Comparison of ENCODE assay signal across 11 cellular contexts in the genomic region with DNA sequence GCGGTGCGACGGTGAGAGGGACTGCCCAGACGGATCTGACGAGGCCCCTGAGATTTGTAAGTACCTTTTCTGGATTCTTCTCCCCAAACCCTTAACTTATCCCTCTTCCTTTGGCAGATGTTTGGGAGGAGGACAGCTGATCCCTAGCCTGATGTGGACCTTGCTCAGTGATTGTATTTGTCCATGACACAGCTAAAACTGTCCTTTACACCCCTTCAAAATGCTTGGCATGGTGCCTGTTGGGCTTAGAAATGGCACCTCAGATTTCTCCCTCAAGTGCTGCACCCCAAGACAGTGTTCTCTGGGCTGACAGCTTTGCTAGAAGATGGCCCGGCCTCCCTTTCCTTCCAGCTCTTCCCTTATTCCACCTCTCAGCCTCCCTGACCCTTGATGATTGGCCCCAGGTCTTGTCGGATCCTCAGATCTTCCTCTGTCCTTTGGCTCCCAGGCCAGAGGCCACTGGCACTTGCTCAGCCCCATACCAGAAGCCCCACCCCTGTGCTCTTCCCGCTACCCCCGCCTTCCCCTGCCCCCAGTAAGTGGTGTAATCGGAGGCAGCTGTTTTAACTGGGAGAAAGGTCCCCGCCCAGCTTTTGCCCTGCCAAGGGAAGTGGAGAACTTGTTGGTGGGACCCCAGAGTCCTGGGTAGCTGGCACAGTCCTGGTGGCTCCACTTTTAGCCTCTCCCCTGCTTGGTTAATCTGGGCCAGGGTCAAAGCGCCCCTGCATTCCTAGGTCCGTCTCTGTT. TPM values are rescaled to one million over a fixed set of nuclear protein-coding genes. Genes with fewer than 3 reads are reported as not detected.
DNase-seq lines count a peak whose midpoint lies in the region; ATAC-seq and TF ChIP-seq lines count a peak whose summit lies in the region.
"Had no signal": no experiment of that assay in that cellular context is flagged by ENCODE, and none has a peak within 500 bp of the region (broad histone marks: within the 10 kb centered on the region; RNA-seq: fewer than 3 reads in every experiment).

No MANE protein-coding gene starts in this region.

- H3K27me3 ChIP-seq in Caco-2 (replicated peaks; ENCODE audit: control insufficient read depth, insufficient read depth, low read length) (no peaks in the 10 kb centered on the region), adipocyte (replicated peaks; ENCODE audit: control insufficient read depth, insufficient read depth, low read length) (no peaks in the 10 kb centered on the region), psoas muscle (ENCODE audit: insufficient read depth in 3 of 3, low read length in 2 of 3) (no peaks in the 10 kb centered on the region)

- no peaks in the 10 kb centered on the region for H3K9me3 Mint-ChIP-seq in Caco-2 (ENCODE audit: unreplicated experiment)
- H3K9me3 Mint-ChIP-seq: stimulated activated naive CD8-positive, alpha-beta T cell treated with anti-CD3 and anti-CD28 coated beads, Interleukin-15, Interleukin-2, amounts not matched to agents 100 ng/mL and 50 ng/mL, for 24 hours had no signal

- peak; percentile 58 to 63 for ATAC-seq in left cardiac atrium
- peak; percentile 50 to 70 (median 66) for ATAC-seq in psoas muscle

- H3K4me1 Mint-ChIP-seq in Caco-2 (ENCODE audit: low read depth, unreplicated experiment), result peaks cover 30% of the 10 kb centered on the region

- H3K4me1 ChIP-seq in Caco-2 (peaks cover 25% of the 10 kb centered on the region), adipocyte (ENCODE audit: control insufficient read depth, insufficient read depth, low read length) (peaks cover 96% of the 10 kb centered on the region), psoas muscle (no peaks in the 10 kb centered on the region)

- H3K9me3 ChIP-seq in Caco-2, result no peaks in the 10 kb centered on the region
- H3K9me3 ChIP-seq in adipocyte (ENCODE audit: control insufficient read depth, low read length), result no peaks in the 10 kb centered on the region
- no peaks in the 10 kb centered on the region for H3K9me3 ChIP-seq in psoas muscle

- no peak overlapping the region for H3K4me3 Mint-ChIP-seq in Caco-2 (ENCODE audit: unreplicated experiment)
- H3K4me3 Mint-ChIP-seq: stimulated activated naive CD8-positive, alpha-beta T cell treated with anti-CD3 and anti-CD28 coated beads, Interleukin-15, Interleukin-2, amounts not matched to agents 100 ng/mL and 50 ng/mL, for 24 hours had no signal

- intact Hi-C loops in Caco-2 (cut with micrococcal nuclease; ENCODE audit: unreplicated experiment), result no loop called here
- intact Hi-C loops in left cardiac atrium (cut with DNase I), result no loop called here
- intact Hi-C loops in psoas muscle (cut with DNase I), result no loop called here

- TF ChIP-seq CTCF in Caco-2 (IDR thresholded peaks at IDR 0.05; ENCODE audit: insufficient read depth in 1 of 2, low read depth in 1 of 2, low read length in 1 of 2, severe bottlenecking in 1 of 2, unreplicated experiment in 1 of 2) (no peak), psoas muscle (IDR thresholded peaks at IDR 0.05) (no peak)

- CTCF ChIA-PET in Caco-2 (lab: Charles Lee), result interaction anchor here (1.4 kb wide), 1 partner anchor 10 kb away, joined by 7 read pairs; a partner anchor contains a TSS

- peak overlapping the region; percentile 3 for H3K27ac Mint-ChIP-seq in Caco-2 (ENCODE audit: unreplicated experiment)
- H3K27ac Mint-ChIP-seq: stimulated activated naive CD8-positive, alpha-beta T cell treated with anti-CD3 and anti-CD28 coated beads, Interleukin-15, Interleukin-2, amounts not matched to agents 100 ng/mL and 50 ng/mL, for 24 hours had no signal

- H3K27me3 Mint-ChIP-seq in Caco-2 (ENCODE audit: insufficient read depth, unreplicated experiment), result no peaks in the 10 kb centered on the region
- H3K27me3 Mint-ChIP-seq: stimulated activated naive CD8-positive, alpha-beta T cell treated with anti-CD3 and anti-CD28 coated beads, Interleukin-15, Interleukin-2, amounts not matched to agents 100 ng/mL and 50 ng/mL, for 24 hours had no signal

- DNase-seq in Caco-2 (peak; percentile 37 to 77), adipocyte (ENCODE audit: low read depth) (peak; percentile 41), left cardiac atrium (peak; percentile 84), psoas muscle (peak; percentile 91 to 94), D341Med (ENCODE audit: low spot score) (no peak), cortex of kidney (lab: John Stamatoyannopoulos, UW) (no peak), inferior parietal cortex (ENCODE audit: extremely low spot score) (no peak)
- no peak for DNase-seq in stimulated activated CD4-positive, alpha-beta T cell treated with anti-CD3 and anti-CD28 coated beads, Interleukin-2, amount 100 ng/mL, for 24 hours
- DNase-seq: NCI-H1930 had no signal

- 53 to 59% (median 57%) methylated on average over 13 of the region's 13 CpGs for WGBS in psoas muscle, 3 donors

- BruUV-seq in Caco-2 (replicated peaks; lab: Mats Ljungman, UMichigan), result no TSS peak

- POLR2A ChIA-PET in Caco-2 (lab: Charles Lee), result no interaction called here

- H3K27ac ChIP-seq in psoas muscle, result peak overlapping the region; percentile 30

- H3K36me3 ChIP-seq in Caco-2 (ENCODE audit: control insufficient read depth, insufficient read depth, low read length) (peaks cover 8% of the 10 kb centered on the region), adipocyte (ENCODE audit: control insufficient read depth, insufficient read depth, low read length, severe bottlenecking) (peaks cover 58% of the 10 kb centered on the region), psoas muscle (ENCODE audit: insufficient read depth in 1 of 2, low read depth in 1 of 2) (peaks cover 0 to 10% of the 10 kb centered on the region in 2 donors)

- H3K36me3 Mint-ChIP-seq in Caco-2 (ENCODE audit: insufficient read depth, unreplicated experiment), result peaks cover 30% of the 10 kb centered on the region

- H3K9ac ChIP-seq in adipocyte (ENCODE audit: low read length), result peak overlapping the region; percentile 91

- no peak overlapping the region for H3K4me3 ChIP-seq in Caco-2 (ENCODE audit: low read depth, low read length)
- H3K4me3 ChIP-seq in adipocyte (ENCODE audit: low read length), result peak overlapping the region; percentile 42
- H3K4me3 ChIP-seq in psoas muscle, result no peak overlapping the region

RNA-seq across cellular contexts. Expression of a gene that starts 8.7 kb away (rescaled TPM):
- not detected in 2 replicates for total RNA-seq in Caco-2 (2022)
- not detected for total RNA-seq in left cardiac atrium
- not detected for total RNA-seq in psoas muscle
- not detected for polyA plus RNA-seq in psoas muscle
- total RNA-seq: cerebellum had no signal

RNA-seq across cellular contexts. Expression of a gene that starts 10.4 kb away (rescaled TPM):
- total RNA-seq in Caco-2 (2022) (106 and 111 TPM in 2 replicates), left cardiac atrium (100 to 1,000 TPM; 188 to 222 TPM), psoas muscle (10 to 100 TPM; 33.1 to 50.6 (median 35.1) TPM)
- 10 to 100 TPM; 10.7 to 14.7 (median 14.5) TPM for polyA plus RNA-seq in psoas muscle

RNA-seq across cellular contexts. Expression of a gene that starts 27.5 kb away (rescaled TPM):
- total RNA-seq in Caco-2 (2022), result 44.2 and 49.5 TPM in 2 replicates
- total RNA-seq in left cardiac atrium, result 10 to 100 TPM; 77.7 to 78.1 TPM
- 10 to 100 TPM; 14.1 to 27.7 (median 18.2) TPM for total RNA-seq in psoas muscle
- 10 to 100 TPM; 10.4 to 11.6 (median 11.3) TPM for polyA plus RNA-seq in psoas muscle

RNA-seq across cellular contexts. Expression of a gene that starts 49.8 kb away (rescaled TPM):
- total RNA-seq in Caco-2 (2022) (15.7 and 16.4 TPM in 2 replicates), left cardiac atrium (10 to 100 TPM; 11.1 to 17.1 TPM), psoas muscle (10 to 100 TPM in 2 of 4 donors, 1 to 10 TPM in 2; 7.1 to 28.4 (median 10.8) TPM)
- polyA plus RNA-seq in psoas muscle, result 100 to 1,000 TPM in 1 of 3 donors, 1 to 10 TPM in 2; 5.6 to 114 (median 8.2) TPM

Comparison
In these comparisons a context has a peak if more than half of its experiments do, and no peak if none do; other contexts are left out.
1. DNase-seq: peak in Caco-2 (2 of 2), adipocyte (single experiment), left cardiac atrium (single experiment) and psoas muscle (2 of 2); none in D341Med (single experiment), cortex of kidney (single experiment), inferior parietal cortex (single experiment) and stimulated activated CD4-positive, alpha-beta T cell treated with anti-CD3 and anti-CD28 coated beads, Interleukin-2, amount 100 ng/mL, for 24 hours (0 of 2).